8 cellular contexts compared by ENCODE assay signal in genomic region chr1:203325004-203325417, GRCh38. TPM values are rescaled to one million over a fixed set of nuclear protein-coding genes. Genes with fewer than 3 reads are reported as not detected.
DNase-seq lines count a peak whose midpoint lies in the region; ATAC-seq and TF ChIP-seq lines count a peak whose summit lies in the region.

No MANE protein-coding gene starts in this region.

- peak overlapping the region; percentile 42 to 96 (median 88) for H3K27ac ChIP-seq in esophagus squamous epithelium

- H3K4me3 ChIP-seq in esophagus squamous epithelium: no peak overlapping the region

- TF ChIP-seq POLR2A in esophagus squamous epithelium (IDR thresholded peaks at IDR 0.05): peak in 1 of 4 donors; percentile 58

- ATAC-seq in GM21515 (IDR thresholded peaks at IDR 0.05; ENCODE audit: unreplicated experiment): peak; percentile 26
- ATAC-seq in GM18873 (IDR thresholded peaks at IDR 0.05; ENCODE audit: low FRiP score, unreplicated experiment): no peak
- ATAC-seq in HG03442 (IDR thresholded peaks at IDR 0.05; ENCODE audit: unreplicated experiment): no peak

- no peaks in the 10 kb centered on the region for H3K36me3 ChIP-seq in esophagus squamous epithelium

- DNase-seq in DMS79 treated with DMSO at 0.1 percent for 48 hours (lab: John Stamatoyannopoulos, UW): peak; percentile 79
- DNase-seq in NCI-H1436 treated with DMSO at 0.1 percent for 48 hours (lab: John Stamatoyannopoulos, UW): peak; percentile 60
- DNase-seq in activated CD4-positive, alpha-beta T cell treated with anti-CD3 and anti-CD28 coated beads, Interleukin-2, amount 50 U/mL, for 4 hours: peak; percentile 36 to 40
- no peak for DNase-seq in esophagus squamous epithelium (lab: John Stamatoyannopoulos, UW)
- DNase-seq in stimulated activated CD8-positive, alpha-beta memory T cell treated with anti-CD3 and anti-CD28 coated beads, Interleukin-4, amount 100 ng/mL, for 48 hours: peak; percentile 69

- TF ChIP-seq CTCF in esophagus squamous epithelium (IDR thresholded peaks at IDR 0.05): no peak

- H3K27me3 ChIP-seq in esophagus squamous epithelium: no peaks in the 10 kb centered on the region

- intact Hi-C loops in esophagus squamous epithelium (cut with DNase I): no loop called here

- peaks cover 64 to 85% (median 67%) of the 10 kb centered on the region in 3 donors for H3K4me1 ChIP-seq in esophagus squamous epithelium

- 29 to 42% methylated on average over 2 to 5 of the region's 5 CpGs for WGBS in esophagus squamous epithelium, 2 donors

- no peaks in the 10 kb centered on the region for H3K9me3 ChIP-seq in esophagus squamous epithelium

RNA-seq across cellular contexts. Expression of gene BTG2, which starts 19.7 kb away (rescaled TPM):
- total RNA-seq in esophagus squamous epithelium: 10 to 100 TPM; 29.7 to 46.2 (median 41.3) TPM

RNA-seq across cellular contexts. Expression of gene FMOD, which starts 25.9 kb away (rescaled TPM):
- 10 to 100 TPM in 2 of 4 donors, 1 to 10 TPM in 2; 4.3 to 29.9 (median 9.9) TPM for total RNA-seq in esophagus squamous epithelium
